ENCODE assay signal across 28 cellular contexts in the genomic region with DNA sequence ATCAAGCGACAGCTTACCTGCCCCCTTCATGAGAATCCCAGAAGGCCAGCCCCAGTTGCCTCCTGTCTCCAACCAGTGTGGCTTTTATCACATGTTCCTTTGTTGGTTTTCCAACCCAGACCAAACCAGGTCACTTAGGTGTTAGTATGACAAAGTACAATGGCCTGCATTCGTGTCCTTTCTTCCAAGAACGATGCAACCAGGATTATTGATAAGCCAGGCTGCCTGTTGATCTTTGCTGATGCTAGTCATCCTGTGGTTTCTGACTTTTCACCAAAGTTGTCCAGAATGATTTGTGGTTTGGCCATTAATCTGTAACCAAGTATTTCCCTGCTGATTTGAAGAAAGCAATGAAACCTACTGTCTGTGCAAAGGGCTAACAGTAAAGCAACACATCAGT.
"Had no signal": no experiment of that assay in that cellular context is flagged by ENCODE, and none has a peak within 500 bp of the region (broad histone marks: within the 10 kb centered on the region; RNA-seq: fewer than 3 reads in every experiment).

No MANE protein-coding gene starts in this region.

- H3K27me3 ChIP-seq: SJCRH30 had no signal

- H3K27ac ChIP-seq: breast epithelium, KMS-11, RWPE1, SJCRH30, VCaP had no signal

- H3K9ac ChIP-seq: KMS-11, SK-N-SH had no signal

- H3K4me3 ChIP-seq: breast epithelium, SJCRH30 had no signal

- H3K4me1 ChIP-seq: breast epithelium, SJCRH30 had no signal

- H3K9me3 ChIP-seq: SJCRH30, SK-N-SH had no signal

- DNase-seq: activated CD4-positive, alpha-beta memory T cell treated with anti-CD3 and anti-CD28 coated beads for 36 hours; activated CD4-positive, alpha-beta T cell treated with anti-CD3 and anti-CD28 coated beads, Interleukin-2, amount 10 ng/mL, durations not matched to agents 7 days and 5 days; activated CD4-positive, CD25-positive, alpha-beta regulatory T cell; activated CD8-positive, alpha-beta memory T cell treated with anti-CD3 and anti-CD28 coated beads for 24 hours; activated gamma-delta T cell treated with Interleukin-2 at 50 U/mL for 16 hours; activated naive CD4-positive, alpha-beta T cell treated with anti-CD3 and anti-CD28 coated beads, Interleukin-2, amount 10 ng/mL, durations not matched to agents 7 days and 5 days; activated naive CD8-positive, alpha-beta T cell treated with anti-CD3 and anti-CD28 coated beads for 36 hours; activated T-cell treated with anti-CD3 and anti-CD28 coated beads for 4 hours; activated T-cell treated with anti-CD3 and anti-CD28 coated beads, Interleukin-2, amount 50 U/mL, for 48 hours; caudate nucleus; NCI-H1092 treated with DMSO at 0.1 percent for 48 hours; NCI-H1417 treated with DMSO at 0.1 percent for 48 hours; NCI-H1694; NCI-H2029; NCI-H2107; NCI-H345; NCI-H510A; NCI-H526 treated with DMSO at 0.1 percent for 48 hours; NCI-H82; OCI-M1; Right ventricle myocardium superior; SJCRH30; SK-N-SH; T-helper 1 cell had no signal

- H3K36me3 ChIP-seq: breast epithelium, SJCRH30 had no signal
